Comparison of ENCODE assay signal across 21 cellular contexts in genomic region chr6:1862411-1862810, GRCh38.
DNase-seq lines count a peak whose midpoint lies in the region; TF ChIP-seq lines count a peak whose summit lies in the region.
"Had no signal": no experiment of that assay in that cellular context is flagged by ENCODE, and none has a peak within 500 bp of the region (broad histone marks: within the 10 kb centered on the region; RNA-seq: fewer than 3 reads in every experiment).

No MANE protein-coding gene starts in this region.

- TF ChIP-seq CTCF in mammary epithelial cell (conservative IDR thresholded peaks at IDR 0.05 in 1 of 2, IDR thresholded peaks at IDR 0.05 in 1 of 2; ENCODE audit: extremely low read depth in 1 of 2, insufficient read depth in 1 of 2, low read depth in 1 of 2, low read length in 2 of 2) (no peak), breast epithelium (IDR thresholded peaks at IDR 0.05) (no peak), SU-DHL-6 (IDR thresholded peaks at IDR 0.05; ENCODE audit: insufficient read depth, low read length, poor library complexity, severe bottlenecking) (no peak), epithelial cell of esophagus (IDR thresholded peaks at IDR 0.05; ENCODE audit: insufficient read depth, low read depth, low read length, missing control alignments) (no peak), neural cell (IDR thresholded peaks at IDR 0.05; ENCODE audit: poor library complexity, severe bottlenecking) (no peak), vagina (IDR thresholded peaks at IDR 0.05) (no peak)

- H3K79me2 ChIP-seq in mammary epithelial cell (ENCODE audit: insufficient read depth, low read length) (no peaks in the 10 kb centered on the region), SU-DHL-6 (ENCODE audit: insufficient read depth, low read length) (no peaks in the 10 kb centered on the region), neural cell (replicated peaks; ENCODE audit: insufficient read depth, low read length) (no peaks in the 10 kb centered on the region)

- H3K36me3 ChIP-seq in mammary epithelial cell (ENCODE audit: insufficient read depth, low read length) = no peaks in the 10 kb centered on the region
- H3K36me3 ChIP-seq in breast epithelium = no peaks in the 10 kb centered on the region
- no peaks in the 10 kb centered on the region for H3K36me3 ChIP-seq in SU-DHL-6 (ENCODE audit: low read length)
- no peaks in the 10 kb centered on the region for H3K36me3 ChIP-seq in neural cell (ENCODE audit: insufficient read depth, low read length)
- no peaks in the 10 kb centered on the region for H3K36me3 ChIP-seq in vagina
- H3K36me3 ChIP-seq: BLaER1 had no signal

- H3K9ac ChIP-seq in mammary epithelial cell (ENCODE audit: insufficient read depth, low read length) (no peak overlapping the region), SU-DHL-6 (ENCODE audit: low read length) (no peak overlapping the region), neural cell (ENCODE audit: low read length) (no peak overlapping the region)
- H3K9ac ChIP-seq: BLaER1, GM23248 had no signal

- H3K4me2 ChIP-seq in mammary epithelial cell (ENCODE audit: insufficient read depth, low read depth, low read length) (peak overlapping the region; percentile 54), SU-DHL-6 (ENCODE audit: low read depth, low read length, poor library complexity, severe bottlenecking) (peak overlapping the region; percentile 4), neural cell (ENCODE audit: low read length) (no peak overlapping the region)
- H3K4me2 ChIP-seq: A549, BLaER1 had no signal

- H4K20me1 ChIP-seq in mammary epithelial cell (ENCODE audit: insufficient read depth, low read length) (no peaks in the 10 kb centered on the region), SU-DHL-6 (ENCODE audit: low read depth, low read length) (no peaks in the 10 kb centered on the region), neural cell (ENCODE audit: insufficient read depth) (no peaks in the 10 kb centered on the region)
- H4K20me1 ChIP-seq: BLaER1 had no signal

- H3K9me3 ChIP-seq in mammary epithelial cell (replicated peaks; ENCODE audit: insufficient read depth, low read length) = no peaks in the 10 kb centered on the region
- H3K9me3 ChIP-seq in breast epithelium = no peaks in the 10 kb centered on the region
- no peaks in the 10 kb centered on the region for H3K9me3 ChIP-seq in SU-DHL-6 (ENCODE audit: insufficient read depth, low read length)
- no peaks in the 10 kb centered on the region for H3K9me3 ChIP-seq in neural cell (ENCODE audit: low read length)
- H3K9me3 ChIP-seq in vagina = no peaks in the 10 kb centered on the region
- H3K9me3 ChIP-seq: A549, BLaER1, Caco-2 had no signal

- H3K9me2 ChIP-seq in SU-DHL-6 (replicated peaks; ENCODE audit: insufficient read depth, low read length) (no peaks in the 10 kb centered on the region), neural cell (ENCODE audit: insufficient read depth, low read length) (no peaks in the 10 kb centered on the region)

- in situ Hi-C loops in mammary epithelial cell (cut with MboI; ENCODE audit: low sequenced_read_pairs in 2 of 2) = no loop called here

- H3K27ac ChIP-seq in mammary epithelial cell (ENCODE audit: insufficient read depth, low read depth, low read length) (no peak overlapping the region), breast epithelium (no peak overlapping the region), SU-DHL-6 (ENCODE audit: low read depth, low read length) (peak overlapping the region; percentile 92), neural cell (ENCODE audit: low read length) (no peak overlapping the region), vagina (no peak overlapping the region)
- H3K27ac ChIP-seq: 22Rv1, A549, BLaER1, C4-2B, GM23248 had no signal

- DNase-seq in mammary epithelial cell = peak; percentile 50
- no peak for DNase-seq in breast epithelium (ENCODE audit: low spot score in 2 of 2)
- DNase-seq in epithelial cell of esophagus (ENCODE audit: low read depth) = peak; percentile 67
- no peak for DNase-seq in NCI-H774 (lab: John Stamatoyannopoulos, UW)
- no peak for DNase-seq in AG08396 (ENCODE audit: low spot score)
- DNase-seq in vagina (ENCODE audit: extremely low spot score in 2 of 2) = no peak
- DNase-seq: ACHN; Caco-2; CD4-positive, CD25-positive, alpha-beta regulatory T cell; CD8-positive, alpha-beta T cell; DMS153; DND-41; GM23248; H7; HCEC 1CT had no signal

- no peak overlapping the region for H3K4me3 ChIP-seq in mammary epithelial cell (replicated peaks in 1 of 3; ENCODE audit: insufficient read depth in 1 of 3, low read depth in 2 of 3, low read length in 3 of 3)
- no peak overlapping the region for H3K4me3 ChIP-seq in breast epithelium
- H3K4me3 ChIP-seq in SU-DHL-6 (ENCODE audit: insufficient read depth, low read length, poor library complexity, severe bottlenecking) = no peak overlapping the region
- H3K4me3 ChIP-seq in epithelial cell of esophagus (ENCODE audit: low read length) = no peak overlapping the region
- H3K4me3 ChIP-seq in neural cell (ENCODE audit: low read length) = no peak overlapping the region
- H3K4me3 ChIP-seq in vagina = no peak overlapping the region
- H3K4me3 ChIP-seq: A549, BLaER1, GM23248 had no signal

- peaks cover 57% of the 10 kb centered on the region for H3F3A ChIP-seq in SU-DHL-6 (ENCODE audit: insufficient read depth)
- H3F3A ChIP-seq in neural cell (ENCODE audit: insufficient read depth, low read length, poor library complexity, severe bottlenecking) = no peaks in the 10 kb centered on the region

- TF ChIP-seq POLR2A in breast epithelium (IDR thresholded peaks at IDR 0.05) (no peak), vagina (IDR thresholded peaks at IDR 0.05) (no peak)

- intact Hi-C loops in mammary epithelial cell (cut with micrococcal nuclease) = no loop called here
- intact Hi-C loops in breast epithelium (cut with DNase I; ENCODE audit: low total_unique reads) = no loop called here
- intact Hi-C loops in vagina (cut with DNase I) = no loop called here

- no peaks in the 10 kb centered on the region for H3K27me3 ChIP-seq in mammary epithelial cell (ENCODE audit: insufficient read depth, low read length)
- no peaks in the 10 kb centered on the region for H3K27me3 ChIP-seq in breast epithelium
- no peaks in the 10 kb centered on the region for H3K27me3 ChIP-seq in SU-DHL-6 (ENCODE audit: low read length)
- no peaks in the 10 kb centered on the region for H3K27me3 ChIP-seq in neural cell (ENCODE audit: insufficient read depth, low read depth, low read length)
- no peaks in the 10 kb centered on the region for H3K27me3 ChIP-seq in vagina
- H3K27me3 ChIP-seq: BLaER1 had no signal

- peak; percentile 13 for TF ChIP-seq EP300 in neural cell (conservative IDR thresholded peaks at IDR 0.05; ENCODE audit: poor library complexity, severe bottlenecking)

- TF ChIP-seq RAD21 in neural cell (conservative IDR thresholded peaks at IDR 0.05) = no peak

- no TSS peak for BruUV-seq in mammary epithelial cell (replicated peaks; lab: Mats Ljungman, UMichigan)

- CTCF ChIA-PET in mammary epithelial cell (lab: Charles Lee; ENCODE audit: low non-redundant PET) = no interaction called here

- WGBS in mammary epithelial cell (ENCODE audit: low coverage, missing lambda C conversion rate) = 0% methylated on average over 2 of the region's 2 CpGs

- dilution Hi-C loops in mammary epithelial cell (cut with HindIII; ENCODE audit: low sequenced_read_pairs) = no loop called here

- H3K4me1 ChIP-seq in mammary epithelial cell (ENCODE audit: insufficient read depth, low read length) (peaks cover 8% of the 10 kb centered on the region), breast epithelium (no peaks in the 10 kb centered on the region), vagina (no peaks in the 10 kb centered on the region)
- H3K4me1 ChIP-seq: A549 had no signal

- H2AFZ ChIP-seq in mammary epithelial cell (ENCODE audit: low read depth, low read length) (no peak overlapping the region), SU-DHL-6 (ENCODE audit: low read depth, low read length, severe bottlenecking) (no peak overlapping the region), neural cell (ENCODE audit: low read depth, low read length) (no peak overlapping the region)
- H2AFZ ChIP-seq: GM23248 had no signal

TF ChIP-seq in neural cell, 6 proteins besides CTCF, POLR2A, EP300 and RAD21:
- no peak for TF ChIP-seq POLR2AphosphoS5 (IDR thresholded peaks at IDR 0.05)
- TF ChIP-seq EZH2 (IDR thresholded peaks at IDR 0.05; ENCODE audit: borderline replicate concordance, insufficient read depth, low read length, poor library complexity, severe bottlenecking) = no peak
- no peak for TF ChIP-seq SMC3 (conservative IDR thresholded peaks at IDR 0.05; ENCODE audit: poor library complexity)
- no peak for TF ChIP-seq TAF1 (IDR thresholded peaks at IDR 0.05; ENCODE audit: low read depth)
- TF ChIP-seq MXI1 (conservative IDR thresholded peaks at IDR 0.05; ENCODE audit: poor library complexity, severe bottlenecking) = no peak
- no peak for TF ChIP-seq REST (IDR thresholded peaks at IDR 0.05; ENCODE audit: borderline replicate concordance)

Comparison
In these comparisons a context has a peak if more than half of its experiments do, and no peak if none do; other contexts are left out.
1. DNase-seq: peak in mammary epithelial cell (single experiment) and epithelial cell of esophagus (single experiment); none in breast epithelium (0 of 2), NCI-H774 (single experiment), AG08396 (single experiment) and vagina (0 of 2).